1 cellular context compared by ENCODE assay signal in genomic region chr18:2827076-2827475, GRCh38.
TF ChIP-seq lines count a peak whose summit lies in the region.

No MANE protein-coding gene starts in this region.

TF ChIP-seq in H1, 55 proteins besides CTCF, POLR2A, EP300 and RAD21:
- no peak for TF ChIP-seq HDAC2 (IDR thresholded peaks at IDR 0.05; ENCODE audit: borderline replicate concordance in 1 of 2, low read depth in 2 of 2, low read length in 2 of 2)
- no peak for TF ChIP-seq RBBP5 (IDR thresholded peaks at IDR 0.05; ENCODE audit: borderline replicate concordance, low read depth, low read length)
- TF ChIP-seq SP4 (IDR thresholded peaks at IDR 0.05; ENCODE audit: low read length), result no peak
- no peak for TF ChIP-seq NANOG (IDR thresholded peaks at IDR 0.05; ENCODE audit: insufficient read depth, low read depth, low read length, poor library complexity, severe bottlenecking)
- TF ChIP-seq MAX (IDR thresholded peaks at IDR 0.05), result no peak
- TF ChIP-seq FOSL1 (IDR thresholded peaks at IDR 0.05; ENCODE audit: insufficient read depth, low read depth, low read length), result no peak
- TF ChIP-seq JUN (IDR thresholded peaks at IDR 0.05; ENCODE audit: low read depth, low read length), result no peak
- no peak for TF ChIP-seq SIX5 (IDR thresholded peaks at IDR 0.05; ENCODE audit: low read depth, low read length)
- no peak for TF ChIP-seq ASH2L (IDR thresholded peaks at IDR 0.05; ENCODE audit: low read length)
- TF ChIP-seq GABPA (IDR thresholded peaks at IDR 0.05; ENCODE audit: borderline replicate concordance, insufficient read depth, low read length), result no peak
- no peak for TF ChIP-seq MAFK (IDR thresholded peaks at IDR 0.05; ENCODE audit: low read depth, low read length)
- TF ChIP-seq TAF7 (optimal IDR thresholded peaks at IDR 0.05; ENCODE audit: borderline replicate concordance, low read depth, low read length), result no peak
